8 cellular contexts compared by ENCODE assay signal in the genomic region with DNA sequence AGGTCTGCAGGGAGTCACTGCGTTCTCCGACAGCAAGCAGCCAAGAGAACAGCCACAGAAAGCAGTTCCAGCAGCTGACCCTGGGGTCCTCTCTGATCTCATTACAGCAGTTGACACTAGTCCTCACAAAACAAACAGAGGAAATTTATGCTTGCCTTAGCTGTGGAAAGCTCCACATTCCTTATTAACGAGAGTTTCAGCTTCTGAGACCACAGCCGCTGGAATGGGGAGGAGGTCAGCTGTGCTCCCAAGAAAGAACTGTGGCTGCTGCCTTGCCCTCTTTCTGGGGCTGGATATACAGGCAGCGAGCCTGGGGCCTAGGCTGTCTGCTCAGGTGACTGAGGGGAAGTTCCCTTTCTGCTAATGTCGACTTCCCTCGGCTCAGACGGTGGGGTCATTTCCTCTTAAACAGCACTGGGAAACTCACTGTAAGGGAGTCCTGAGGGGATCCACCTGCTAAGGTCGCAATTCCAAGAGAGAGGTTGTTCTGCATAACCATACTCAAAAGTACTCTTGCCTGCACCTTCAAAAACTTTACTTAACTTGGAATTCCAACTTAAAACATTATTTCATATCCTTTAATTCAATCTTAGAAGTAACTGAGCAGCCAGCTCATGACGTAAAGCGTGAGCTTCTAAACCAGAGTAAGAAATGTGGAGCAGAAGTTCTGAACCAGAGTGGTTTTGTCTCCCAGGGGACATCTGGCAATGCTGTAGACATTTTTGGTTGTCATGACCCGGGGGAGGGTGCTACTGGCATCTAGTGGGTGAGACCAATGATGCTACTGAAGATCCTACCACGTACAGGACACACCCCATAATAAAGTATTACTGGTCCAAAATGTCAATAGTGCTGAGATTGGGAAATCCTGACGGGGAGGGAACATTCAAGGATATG.
DNase-seq lines count a peak whose midpoint lies in the region; ATAC-seq and TF ChIP-seq lines count a peak whose summit lies in the region.

No MANE protein-coding gene starts in this region.

- peak overlapping the region; percentile 75 for H3K27ac ChIP-seq in endodermal cell (ENCODE audit: low read depth, low read length)
- no peak overlapping the region for H3K27ac ChIP-seq in foreskin keratinocyte

- H3K27me3 ChIP-seq in endodermal cell (ENCODE audit: control insufficient read depth, insufficient read depth, low read length, poor library complexity, severe bottlenecking): no peaks in the 10 kb centered on the region
- no peaks in the 10 kb centered on the region for H3K27me3 ChIP-seq in foreskin keratinocyte

- no peaks in the 10 kb centered on the region for H3K9me3 Mint-ChIP-seq in endodermal cell

- peaks cover 53% of the 10 kb centered on the region for H3K4me1 ChIP-seq in endodermal cell (ENCODE audit: control insufficient read depth, insufficient read depth, low read length)
- peaks cover 22% of the 10 kb centered on the region for H3K4me1 ChIP-seq in foreskin keratinocyte

- ATAC-seq in GM18907 (IDR thresholded peaks at IDR 0.05; ENCODE audit: unreplicated experiment) (peak; percentile 81), HG02642 (IDR thresholded peaks at IDR 0.05; ENCODE audit: poor library complexity, unreplicated experiment) (peak; percentile 79), foreskin keratinocyte (no peak)

- TF ChIP-seq CTCF in endodermal cell (conservative IDR thresholded peaks at IDR 0.05) (no peak), foreskin keratinocyte (conservative IDR thresholded peaks at IDR 0.05) (no peak), GM10248 (IDR thresholded peaks at IDR 0.05; ENCODE audit: control extremely low read depth, extremely low read depth, low read depth, missing control alignments) (no peak)

- POLR2A ChIA-PET in GM10248 (lab: Yijun Ruan, JAX): no interaction called here

- H3K4me1 Mint-ChIP-seq in endodermal cell: peaks cover 15% of the 10 kb centered on the region

- DNase-seq in endodermal cell (peak; percentile 77), skeletal muscle cell (ENCODE audit: low read depth) (peak; percentile 56), foreskin keratinocyte (no peak), GM10248 (ENCODE audit: extremely low spot score) (no peak), NCI-H1048 (lab: John Stamatoyannopoulos, UW) (no peak)

- H3K4me3 ChIP-seq in endodermal cell (ENCODE audit: low read length) (no peak overlapping the region), skeletal muscle cell (ENCODE audit: low read depth, low read length) (no peak overlapping the region)

- peak overlapping the region; percentile 21 for H3K9ac ChIP-seq in endodermal cell (ENCODE audit: extremely low read depth, low read length, poor library complexity, severe bottlenecking)

- CTCF ChIA-PET in GM10248 (lab: Yijun Ruan, JAX): interaction anchor here (1.6 to 1.9 kb wide), 2 partner anchors 9 to 15 kb away, joined by 5 to 7 read pairs; no protein-coding TSS in a partner anchor

- no peaks in the 10 kb centered on the region for H3K36me3 Mint-ChIP-seq in endodermal cell (ENCODE audit: low read depth)

- H3K4me3 Mint-ChIP-seq in endodermal cell: no peak overlapping the region

- H3K36me3 ChIP-seq in endodermal cell (ENCODE audit: control insufficient read depth, insufficient read depth, low read length): peaks cover 5% of the 10 kb centered on the region

- H3K9me3 ChIP-seq in endodermal cell (ENCODE audit: control insufficient read depth, low read length): no peaks in the 10 kb centered on the region

- 39 to 70% methylated on average over 6 to 14 of the region's 14 CpGs for WGBS in endodermal cell (ENCODE audit: insufficient coverage in 1 of 2, insufficient read length in 1 of 2), 2 experiments

- peak overlapping the region; percentile 65 for H3K27ac Mint-ChIP-seq in endodermal cell

- H3K27me3 Mint-ChIP-seq in endodermal cell (ENCODE audit: insufficient read depth): no peaks in the 10 kb centered on the region

TF ChIP-seq in PFSK-1, 5 proteins besides CTCF, POLR2A, EP300 and RAD21:
- TF ChIP-seq TAF1 (IDR thresholded peaks at IDR 0.05; ENCODE audit: borderline replicate concordance, insufficient read depth, low read length) (no peak), FOXP2 (optimal IDR thresholded peaks at IDR 0.05; ENCODE audit: borderline replicate concordance, extremely low read depth, extremely low read length, insufficient read depth) (no peak), POLR2AphosphoS5 (IDR thresholded peaks at IDR 0.05; ENCODE audit: low read depth, low read length) (peak; percentile 33; the same call in 1 of the 2 replicates)

Comparison
In these comparisons a context has a peak if more than half of its experiments do, and no peak if none do; other contexts are left out.
1. DNase-seq: peak in endodermal cell (single experiment) and skeletal muscle cell (single experiment); none in foreskin keratinocyte (0 of 2), GM10248 (single experiment) and NCI-H1048 (single experiment).